ENCODE assay signal across 8 cellular contexts in the genomic region with DNA sequence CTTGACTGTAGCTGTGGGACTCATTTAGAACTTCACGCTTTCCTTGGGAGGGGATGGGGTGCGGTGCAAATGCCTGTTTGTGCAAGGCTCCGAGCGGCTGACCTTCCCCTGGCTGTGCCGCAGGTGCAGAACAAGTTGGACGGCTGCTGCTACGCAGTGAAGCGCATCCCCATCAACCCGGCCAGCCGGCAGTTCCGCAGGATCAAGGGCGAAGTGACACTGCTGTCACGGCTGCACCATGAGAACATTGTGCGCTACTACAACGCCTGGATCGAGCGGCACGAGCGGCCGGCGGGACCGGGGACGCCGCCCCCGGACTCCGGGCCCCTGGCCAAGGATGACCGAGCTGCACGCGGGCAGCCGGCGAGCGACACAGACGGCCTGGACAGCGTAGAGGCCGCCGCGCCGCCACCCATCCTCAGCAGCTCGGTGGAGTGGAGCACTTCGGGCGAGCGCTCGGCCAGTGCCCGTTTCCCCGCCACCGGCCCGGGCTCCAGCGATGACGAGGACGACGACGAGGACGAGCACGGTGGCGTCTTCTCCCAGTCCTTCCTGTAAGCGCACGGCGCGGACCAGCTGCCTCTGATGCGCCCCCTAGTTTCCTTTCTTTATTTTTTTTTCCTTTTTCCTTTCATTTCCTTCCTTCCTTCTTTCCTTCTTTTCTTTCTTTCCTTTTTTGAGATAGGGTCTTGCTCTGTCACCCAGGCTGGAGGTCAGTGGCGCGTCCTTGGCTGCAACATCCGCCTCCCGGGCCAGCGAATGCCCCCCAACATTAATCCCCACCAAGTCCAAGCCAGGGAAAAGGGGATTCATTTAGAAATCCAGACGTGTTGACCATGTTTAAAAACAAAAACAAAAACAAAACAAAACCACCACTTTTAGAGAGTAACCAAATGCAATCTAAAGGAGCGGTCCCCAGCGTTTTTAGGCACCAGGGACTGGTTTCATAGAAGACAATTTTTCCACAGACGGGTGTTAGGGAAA. TPM values are rescaled to one million over a fixed set of nuclear protein-coding genes. Genes with fewer than 3 reads are reported as not detected.
DNase-seq lines count a peak whose midpoint lies in the region; ATAC-seq and TF ChIP-seq lines count a peak whose summit lies in the region.

No MANE protein-coding gene starts in this region.

- DNase-seq in AG04449 (ENCODE audit: low read depth, low spot score) (no peak), HK-2 (ENCODE audit: unreplicated experiment) (peak; percentile 35), foreskin keratinocyte (peak in 1 of 2 donors; percentile 16), GM19238 (ENCODE audit: insufficient read length, low spot score) (no peak)
- peak; percentile 37 to 51 for DNase-seq in activated T-cell treated with anti-CD3 and anti-CD28 coated beads, Interleukin-2, amount 50 U/mL, for 48 hours
- no peak for DNase-seq in natural killer cell treated with Interleukin-12 subunit alpha and Interleukin-12 subunit beta and Interleukin-15 and Interleukin-18, amount 100 ng/mL, for 72 hours (ENCODE audit: low spot score)

- peak; percentile 65 for ATAC-seq in foreskin keratinocyte
- ATAC-seq in natural killer cell treated with Interleukin-12 subunit alpha and Interleukin-12 subunit beta and Interleukin-15 and Interleukin-18, amount 100 ng/mL, for 72 hours, result peak; percentile 43 to 59
- no peak for ATAC-seq in HG03378 (IDR thresholded peaks at IDR 0.05; ENCODE audit: unreplicated experiment)
- no peak for ATAC-seq in GM18511 (IDR thresholded peaks at IDR 0.05; ENCODE audit: unreplicated experiment)

- no peak overlapping the region for H3K27ac ChIP-seq in foreskin keratinocyte

- no peaks in the 10 kb centered on the region for H3K27me3 ChIP-seq in foreskin keratinocyte

- H3K4me3 Mint-ChIP-seq in natural killer cell treated with Interleukin-12 subunit alpha and Interleukin-12 subunit beta and Interleukin-15 and Interleukin-18, amount 100 ng/mL, for 72 hours, result peak overlapping the region; percentile 36

- peaks cover 17% of the 10 kb centered on the region for H3K36me3 Mint-ChIP-seq in natural killer cell treated with Interleukin-12 subunit alpha and Interleukin-12 subunit beta and Interleukin-15 and Interleukin-18, amount 100 ng/mL, for 72 hours

- peak; percentile 52 for TF ChIP-seq CTCF in AG04449 (IDR thresholded peaks at IDR 0.05; ENCODE audit: insufficient read depth, low read length, missing control alignments)
- peak; percentile 63 for TF ChIP-seq CTCF in foreskin keratinocyte (conservative IDR thresholded peaks at IDR 0.05)

- H3K9me3 Mint-ChIP-seq in natural killer cell treated with Interleukin-12 subunit alpha and Interleukin-12 subunit beta and Interleukin-15 and Interleukin-18, amount 100 ng/mL, for 72 hours, result no peaks in the 10 kb centered on the region

- peak overlapping the region; percentile 47 for H3K4me3 ChIP-seq in AG04449 (ENCODE audit: low read depth, low read length)

- no peak overlapping the region for H3K27ac Mint-ChIP-seq in natural killer cell treated with Interleukin-12 subunit alpha and Interleukin-12 subunit beta and Interleukin-15 and Interleukin-18, amount 100 ng/mL, for 72 hours

- H3K4me1 Mint-ChIP-seq in natural killer cell treated with Interleukin-12 subunit alpha and Interleukin-12 subunit beta and Interleukin-15 and Interleukin-18, amount 100 ng/mL, for 72 hours (ENCODE audit: low read depth in 2 of 2), result peaks cover 0 to 4% of the 10 kb centered on the region in 2 donors

- H3K4me1 ChIP-seq in foreskin keratinocyte, result no peaks in the 10 kb centered on the region

- CTCF ChIA-PET in AG04449 (lab: Yijun Ruan, JAX), result interaction anchor here (0.8 to 2.2 kb wide), 17 partner anchors 8 to 219 kb away, joined by 3 to 8 read pairs (median 3); no protein-coding TSS in a partner anchor

- H3K27me3 Mint-ChIP-seq in natural killer cell treated with Interleukin-12 subunit alpha and Interleukin-12 subunit beta and Interleukin-15 and Interleukin-18, amount 100 ng/mL, for 72 hours, result no peaks in the 10 kb centered on the region

- POLR2A ChIA-PET in AG04449 (lab: Yijun Ruan, JAX), result no interaction called here

RNA-seq across cellular contexts. Expression of a gene that starts 42.7 kb away (rescaled TPM):
- total RNA-seq in foreskin keratinocyte, result 88.4 and 101 TPM in 2 replicates
- polyA plus RNA-seq in foreskin keratinocyte, result 52.0 and 64.4 TPM in 2 replicates
- 10 to 100 TPM; 24.2 to 45.8 TPM for total RNA-seq in natural killer cell treated with Interleukin-12 subunit alpha and Interleukin-12 subunit beta and Interleukin-15 and Interleukin-18, amount 100 ng/mL, for 72 hours

RNA-seq across cellular contexts. Expression of a gene that starts 56.5 kb away (rescaled TPM):
- 46.2 and 49.1 TPM in 2 replicates for total RNA-seq in foreskin keratinocyte
- polyA plus RNA-seq in foreskin keratinocyte, result 18.3 and 23.0 TPM in 2 replicates
- under 1 TPM; 0.07 to 0.14 TPM for total RNA-seq in natural killer cell treated with Interleukin-12 subunit alpha and Interleukin-12 subunit beta and Interleukin-15 and Interleukin-18, amount 100 ng/mL, for 72 hours

Comparison
In these comparisons a context has a peak if more than half of its experiments do, and no peak if none do; other contexts are left out.
1. DNase-seq: peak in HK-2 (single experiment) and activated T-cell treated with anti-CD3 and anti-CD28 coated beads, Interleukin-2, amount 50 U/mL, for 48 hours (2 of 2); none in AG04449 (single experiment), natural killer cell treated with Interleukin-12 subunit alpha and Interleukin-12 subunit beta and Interleukin-15 and Interleukin-18, amount 100 ng/mL, for 72 hours (single experiment) and GM19238 (single experiment).
2. ATAC-seq: peak in foreskin keratinocyte (single experiment) and natural killer cell treated with Interleukin-12 subunit alpha and Interleukin-12 subunit beta and Interleukin-15 and Interleukin-18, amount 100 ng/mL, for 72 hours (2 of 2); none in HG03378 (single experiment) and GM18511 (single experiment).
3. RNA of a gene that starts 56.5 kb away (total RNA-seq): 46.2 to 49.1 TPM in foreskin keratinocyte; 0.07 to 0.14 TPM in natural killer cell treated with Interleukin-12 subunit alpha and Interleukin-12 subunit beta and Interleukin-15 and Interleukin-18, amount 100 ng/mL, for 72 hours; every median in the first group is over 10 times any median in the second.